In the genomic region with DNA sequence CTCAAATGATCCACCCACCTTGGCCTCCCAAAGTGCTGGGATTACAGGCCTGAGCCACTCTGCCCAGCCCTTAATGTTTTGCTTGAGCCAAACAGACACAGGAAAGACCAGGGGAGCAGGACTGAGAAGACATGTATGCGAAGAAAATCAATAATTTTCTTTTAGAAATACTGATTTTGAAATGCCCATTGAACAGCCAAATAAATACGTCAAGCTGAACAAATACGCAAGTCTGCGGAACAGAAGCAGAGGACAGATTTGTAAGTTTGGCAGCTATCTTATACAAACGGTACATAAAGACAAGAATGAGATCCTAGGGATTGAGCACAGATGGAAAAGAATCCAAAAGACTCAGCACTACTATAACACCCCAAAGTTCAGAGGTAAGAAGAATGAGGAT, we compare ENCODE assay signal across 25 cellular contexts. TPM values are rescaled to one million over a fixed set of nuclear protein-coding genes. Genes with fewer than 3 reads are reported as not detected.
A peak's percentile ranks its signal among the peaks of the same experiment; 100 is the strongest.
DNase-seq lines count a peak whose midpoint lies in the region; ATAC-seq, FAIRE-seq and TF ChIP-seq lines count a peak whose summit lies in the region.
"Had no signal": no experiment of that assay in that cellular context is flagged by ENCODE, and none has a peak within 500 bp of the region (broad histone marks: within the 10 kb centered on the region; RNA-seq: fewer than 3 reads in every experiment).

No MANE protein-coding gene starts in this region.

- TF ChIP-seq EP300 in HepG2 (IDR thresholded peaks at IDR 0.05; ENCODE audit: low read depth in 2 of 2, low read length in 2 of 2) = no peak
- no peak for TF ChIP-seq EP300 in HepG2 (CRISPR knock-in tag; IDR thresholded peaks at IDR 0.05; ENCODE audit: borderline replicate concordance)

- 83% methylated on average over 5 of the region's 5 CpGs for WGBS in HepG2 (ENCODE audit: low lambda C conversion rate)

- no peak overlapping the region for H3K9ac ChIP-seq in astrocyte (ENCODE audit: low read length)
- no peak overlapping the region for H3K9ac ChIP-seq in HepG2 (ENCODE audit: insufficient read depth, low read depth, low read length)
- H3K9ac ChIP-seq: GM23248 had no signal

- H3K27ac ChIP-seq in astrocyte (ENCODE audit: low read depth, low read length) (no peak overlapping the region), HepG2 (ENCODE audit: extremely low read length, insufficient read depth, low read length) (no peak overlapping the region)
- H3K27ac ChIP-seq: GM23248, RWPE1 had no signal

- BruUV-seq in HepG2 (replicated peaks; lab: Mats Ljungman, UMichigan) = no TSS peak

- H3K4me3 Mint-ChIP-seq in activated T-cell treated with anti-CD3 and anti-CD28 coated beads, Interleukin-2, amount 50 U/mL, for 24 hours = no peak overlapping the region
- no peak overlapping the region for H3K4me3 Mint-ChIP-seq in activated T-cell treated with anti-CD3 and anti-CD28 coated beads, Interleukin-2, amount 50 U/mL, for 72 hours
- no peak overlapping the region for H3K4me3 Mint-ChIP-seq in astrocyte (ENCODE audit: unreplicated experiment)
- H3K4me3 Mint-ChIP-seq: H9 had no signal

- no peaks in the 10 kb centered on the region for H3K4me1 ChIP-seq in astrocyte (ENCODE audit: insufficient read depth, low read length)
- H3K4me1 ChIP-seq in HepG2 (ENCODE audit: insufficient read depth, low read length) = no peaks in the 10 kb centered on the region
- H3K4me1 ChIP-seq: BE2C had no signal

- H3K9me3 ChIP-seq in astrocyte (ENCODE audit: insufficient read depth, low read depth, low read length) (no peaks in the 10 kb centered on the region), HepG2 (ENCODE audit: low read length) (no peaks in the 10 kb centered on the region)
- H3K9me3 ChIP-seq: BE2C had no signal

- FAIRE-seq in astrocyte (lab: Jason Lieb, UNC) = no peak
- FAIRE-seq in HepG2 (lab: Jason Lieb, UNC) = no peak
- FAIRE-seq: D721Med, HTR-8/SVneo had no signal

- no peaks in the 10 kb centered on the region for H3K27me3 ChIP-seq in astrocyte (ENCODE audit: insufficient read depth, low read length)
- H3K27me3 ChIP-seq in HepG2 (ENCODE audit: control insufficient read depth in 1 of 2, insufficient read depth in 2 of 2, low read length in 2 of 2) = no peaks in the 10 kb centered on the region
- H3K27me3 ChIP-seq: BE2C had no signal

- peak overlapping the region; percentile 76 for H3K27ac Mint-ChIP-seq in activated T-cell treated with anti-CD3 and anti-CD28 coated beads, Interleukin-2, amount 50 U/mL, for 24 hours
- no peak overlapping the region for H3K27ac Mint-ChIP-seq in activated T-cell treated with anti-CD3 and anti-CD28 coated beads, Interleukin-2, amount 50 U/mL, for 72 hours
- peak overlapping the region; percentile 38 for H3K27ac Mint-ChIP-seq in astrocyte (ENCODE audit: unreplicated experiment)

- peaks cover 85% of the 10 kb centered on the region for H3K36me3 Mint-ChIP-seq in activated T-cell treated with anti-CD3 and anti-CD28 coated beads, Interleukin-2, amount 50 U/mL, for 24 hours (ENCODE audit: low read depth)
- peaks cover 15 to 42% of the 10 kb centered on the region in 2 donors for H3K36me3 Mint-ChIP-seq in activated T-cell treated with anti-CD3 and anti-CD28 coated beads, Interleukin-2, amount 50 U/mL, for 72 hours (ENCODE audit: insufficient read depth in 2 of 2)
- peaks cover 19% of the 10 kb centered on the region for H3K36me3 Mint-ChIP-seq in astrocyte (ENCODE audit: low read depth, unreplicated experiment)

- no peak for DNase-seq in activated T-cell treated with anti-CD3 and anti-CD28 coated beads, Interleukin-2, amount 50 U/mL, for 24 hours
- no peak for DNase-seq in activated T-cell treated with anti-CD3 and anti-CD28 coated beads, Interleukin-2, amount 50 U/mL, for 72 hours
- DNase-seq in astrocyte (ENCODE audit: low read depth) (no peak), HepG2 (ENCODE audit: low spot score) (no peak), GF-D8 (lab: John Stamatoyannopoulos, UW) (no peak), SHP77 (lab: John Stamatoyannopoulos, UW) (no peak)
- DNase-seq: 8988T, ACHN, BE2C, GM23248, H9, KBM-7, MV-4-11, NCI-H1105, NCI-H146, NCI-H1930, NCI-H2107, NCI-H446, NCI-H524 treated with DMSO at 0.1 percent for 48 hours, SHP77 treated with DMSO at 0.1 percent for 48 hours had no signal

- no peak for TF ChIP-seq POLR2A in HepG2 (IDR thresholded peaks at IDR 0.05; ENCODE audit: insufficient read depth in 1 of 2, low read depth in 2 of 2, low read length in 2 of 2)

- TF ChIP-seq CTCF in astrocyte (IDR thresholded peaks at IDR 0.05; ENCODE audit: insufficient read depth, low read depth, low read length) = no peak
- TF ChIP-seq CTCF in HepG2 (CRISPR knock-in tag; IDR thresholded peaks at IDR 0.05) = no peak

- H3K9me3 Mint-ChIP-seq in activated T-cell treated with anti-CD3 and anti-CD28 coated beads, Interleukin-2, amount 50 U/mL, for 24 hours = no peaks in the 10 kb centered on the region
- no peaks in the 10 kb centered on the region for H3K9me3 Mint-ChIP-seq in activated T-cell treated with anti-CD3 and anti-CD28 coated beads, Interleukin-2, amount 50 U/mL, for 72 hours
- H3K9me3 Mint-ChIP-seq in astrocyte (ENCODE audit: unreplicated experiment) = no peaks in the 10 kb centered on the region
- H3K9me3 Mint-ChIP-seq: H9 had no signal

- H3K36me3 ChIP-seq in astrocyte (ENCODE audit: insufficient read depth, low read length) (peaks cover 56% of the 10 kb centered on the region), HepG2 (replicated peaks in 1 of 2; ENCODE audit: control insufficient read depth in 1 of 2, insufficient read depth in 2 of 2, low read length in 2 of 2) (peaks cover 36 to 81% of the 10 kb centered on the region in 2 experiments)

- H3K79me2 ChIP-seq in astrocyte (ENCODE audit: insufficient read depth, low read length) (peaks cover 72% of the 10 kb centered on the region), HepG2 (ENCODE audit: insufficient read depth, low read length) (peaks cover 34% of the 10 kb centered on the region)

- H3K4me1 Mint-ChIP-seq in activated T-cell treated with anti-CD3 and anti-CD28 coated beads, Interleukin-2, amount 50 U/mL, for 24 hours (ENCODE audit: low read depth) = peaks cover 5% of the 10 kb centered on the region
- no peaks in the 10 kb centered on the region for H3K4me1 Mint-ChIP-seq in activated T-cell treated with anti-CD3 and anti-CD28 coated beads, Interleukin-2, amount 50 U/mL, for 72 hours (ENCODE audit: low read depth)
- H3K4me1 Mint-ChIP-seq in astrocyte (ENCODE audit: low read depth, unreplicated experiment) = peaks cover 13% of the 10 kb centered on the region
- H3K4me1 Mint-ChIP-seq: H9 had no signal

- no peak overlapping the region for H3K4me3 ChIP-seq in astrocyte (ENCODE audit: insufficient read depth, low read depth, low read length)
- H3K4me3 ChIP-seq in HepG2 (replicated peaks in 1 of 3; ENCODE audit: insufficient read depth in 1 of 3, low read depth in 2 of 3, low read length in 3 of 3) = no peak overlapping the region
- H3K4me3 ChIP-seq: GM23248 had no signal

- no peak for ATAC-seq in activated T-cell treated with anti-CD3 and anti-CD28 coated beads, Interleukin-2, amount 50 U/mL, for 72 hours (replicated peaks in 1 of 2)
- ATAC-seq in HepG2 = peak; percentile 47
- ATAC-seq in SK-N-SH treated with all-trans-retinoic acid at 6 μM for 48 hours = no peak
- ATAC-seq: Panc1 had no signal

- no peaks in the 10 kb centered on the region for H3K27me3 Mint-ChIP-seq in activated T-cell treated with anti-CD3 and anti-CD28 coated beads, Interleukin-2, amount 50 U/mL, for 24 hours
- H3K27me3 Mint-ChIP-seq in activated T-cell treated with anti-CD3 and anti-CD28 coated beads, Interleukin-2, amount 50 U/mL, for 72 hours (ENCODE audit: low read depth) = no peaks in the 10 kb centered on the region
- H3K27me3 Mint-ChIP-seq in astrocyte (ENCODE audit: low read depth, unreplicated experiment) = no peaks in the 10 kb centered on the region

- CTCF ChIA-PET in HepG2 (lab: Yijun Ruan, JAX; ENCODE audit: low intra/inter-chr PET ratio, low total read pairs) = no interaction called here

- H4K20me1 ChIP-seq in astrocyte (ENCODE audit: insufficient read depth, low read length) (peaks cover 40% of the 10 kb centered on the region), HepG2 (ENCODE audit: insufficient read depth, low read length) (0 out of 2 replicates have a peak, but pooled peaks cover 13% of the 10 kb centered on the region)

- H2AFZ ChIP-seq in astrocyte (ENCODE audit: low read depth, low read length) (no peak overlapping the region), HepG2 (ENCODE audit: low read length) (no peak overlapping the region)
- H2AFZ ChIP-seq: GM23248 had no signal

- TF ChIP-seq RAD21 in HepG2 (CRISPR knock-in tag; IDR thresholded peaks at IDR 0.05) = no peak

- POLR2A ChIA-PET in HepG2 (lab: Yijun Ruan, JAX) = interaction anchor here (1.6 to 1.9 kb wide), 3 partner anchors 21 to 86 kb away, joined by 4 to 7 read pairs (median 6); a partner anchor contains a TSS

- intact Hi-C loops in HepG2 (cut with micrococcal nuclease; ENCODE audit: unreplicated experiment) = no loop called here

- in situ Hi-C loops in HepG2 (cut with HindIII; ENCODE audit: extremely low pct_ligation_motif_present, low pct_unique_long_range_greater_than_20kb) = no loop called here

- H3K4me2 ChIP-seq in astrocyte (ENCODE audit: low read length) (no peak overlapping the region), HepG2 (ENCODE audit: low read depth, low read length) (no peak overlapping the region)

RNA-seq across cellular contexts. Expression of a gene that starts 20.8 kb away (rescaled TPM):
- 100 to 1,000 TPM; 272 to 284 TPM for total RNA-seq in activated T-cell treated with anti-CD3 and anti-CD28 coated beads, Interleukin-2, amount 50 U/mL, for 72 hours
- 241 and 253 TPM in 2 replicates for total RNA-seq in astrocyte
- 387 and 499 TPM in 2 replicates for total RNA-seq in HepG2 (2016; rRNA removed; fragmentation: Illumina TruSeq; extraction: Trizol)
- total RNA-seq in HepG2 (2016; cell fraction: cytosol; rRNA removed; fragmentation: Illumina TruSeq; extraction: Trizol; ENCODE audit: low read depth) = 16.2 and 16.5 TPM in 2 replicates
- total RNA-seq in HepG2 (2016; cell fraction: insoluble cytoplasmic fraction; rRNA removed; fragmentation: Illumina TruSeq; extraction: Trizol) = 367 and 489 TPM in 2 replicates
- total RNA-seq in HepG2 (2016; cell fraction: membrane; rRNA removed; fragmentation: Illumina TruSeq; extraction: Trizol) = 49.3 and 53.4 TPM in 2 replicates
- 418 and 502 TPM in 2 replicates for total RNA-seq in HepG2 (2016; cell fraction: nucleus; rRNA removed; fragmentation: Illumina TruSeq; extraction: Trizol)
- polyA plus RNA-seq in HepG2 (2011; rRNA removed) = 677 and 750 TPM in 2 replicates
- 115 and 183 TPM in 2 replicates for polyA plus RNA-seq in HepG2 (2011; cell fraction: cytosol; rRNA removed)
- 1,965 and 2,535 TPM in 2 replicates for polyA plus RNA-seq in HepG2 (2011; cell fraction: nucleus; rRNA removed)
- 375 and 468 TPM in 2 replicates for polyA plus RNA-seq in HepG2 (2012)
- 9.7 and 15.8 TPM in 2 replicates for polyA plus RNA-seq in HepG2 (2016; cell fraction: cytosol; fragmentation: Illumina TruSeq; extraction: Trizol; ENCODE audit: low read depth)
- 424 and 448 TPM in 2 replicates for polyA plus RNA-seq in HepG2 (2016; cell fraction: insoluble cytoplasmic fraction; fragmentation: Illumina TruSeq; extraction: Trizol; ENCODE audit: low read depth)
- polyA plus RNA-seq in HepG2 (2016; cell fraction: membrane; fragmentation: Illumina TruSeq; extraction: Trizol; ENCODE audit: low read depth) = 27.7 and 44.3 TPM in 2 replicates
- 790 and 818 TPM in 2 replicates for polyA plus RNA-seq in HepG2 (2016; cell fraction: nucleus; fragmentation: Illumina TruSeq; extraction: Trizol; ENCODE audit: insufficient read depth, low read depth)
- 198 and 376 TPM in 2 replicates for polyA minus RNA-seq in HepG2 (2011; rRNA and poly(A)+ RNA removed; ENCODE audit: low replicate concordance)
- 123 TPM in 2 replicates for polyA minus RNA-seq in HepG2 (2011; cell fraction: cytosol; rRNA and poly(A)+ RNA removed)
- 1,412 and 1,821 TPM in 2 replicates for polyA minus RNA-seq in HepG2 (2011; cell fraction: nucleus; rRNA and poly(A)+ RNA removed)

RNA-seq across cellular contexts. Expression of a gene that starts 39.3 kb away (rescaled TPM):
- 10 to 100 TPM; 24.0 to 25.6 TPM for total RNA-seq in activated T-cell treated with anti-CD3 and anti-CD28 coated beads, Interleukin-2, amount 50 U/mL, for 72 hours
- total RNA-seq in astrocyte = 46.0 and 48.3 TPM in 2 replicates
- 34.9 and 41.8 TPM in 2 replicates for total RNA-seq in HepG2 (2016; rRNA removed; fragmentation: Illumina TruSeq; extraction: Trizol)
- 13.9 and 15.1 TPM in 2 replicates for total RNA-seq in HepG2 (2016; cell fraction: cytosol; rRNA removed; fragmentation: Illumina TruSeq; extraction: Trizol; ENCODE audit: low read depth)
- total RNA-seq in HepG2 (2016; cell fraction: insoluble cytoplasmic fraction; rRNA removed; fragmentation: Illumina TruSeq; extraction: Trizol) = 36.3 and 46.6 TPM in 2 replicates
- 27.0 and 28.4 TPM in 2 replicates for total RNA-seq in HepG2 (2016; cell fraction: membrane; rRNA removed; fragmentation: Illumina TruSeq; extraction: Trizol)
- total RNA-seq in HepG2 (2016; cell fraction: nucleus; rRNA removed; fragmentation: Illumina TruSeq; extraction: Trizol) = 17.9 and 20.6 TPM in 2 replicates
- polyA plus RNA-seq in HepG2 (2011; rRNA removed) = 4.2 and 4.6 TPM in 2 replicates
- 2.2 and 4.2 TPM in 2 replicates for polyA plus RNA-seq in HepG2 (2011; cell fraction: cytosol; rRNA removed)
- polyA plus RNA-seq in HepG2 (2011; cell fraction: nucleus; rRNA removed) = 2.8 and 3.0 TPM in 2 replicates
- 15.3 and 22.1 TPM in 2 replicates for polyA plus RNA-seq in HepG2 (2012)
- polyA plus RNA-seq in HepG2 (2016; cell fraction: cytosol; fragmentation: Illumina TruSeq; extraction: Trizol; ENCODE audit: low read depth) = 3.0 and 3.1 TPM in 2 replicates
- polyA plus RNA-seq in HepG2 (2016; cell fraction: insoluble cytoplasmic fraction; fragmentation: Illumina TruSeq; extraction: Trizol; ENCODE audit: low read depth) = 36.5 and 43.5 TPM in 2 replicates
- polyA plus RNA-seq in HepG2 (2016; cell fraction: membrane; fragmentation: Illumina TruSeq; extraction: Trizol; ENCODE audit: low read depth) = 6.5 and 8.6 TPM in 2 replicates
- 16.1 and 16.4 TPM in 2 replicates for polyA plus RNA-seq in HepG2 (2016; cell fraction: nucleus; fragmentation: Illumina TruSeq; extraction: Trizol; ENCODE audit: insufficient read depth, low read depth)
- 2.2 and 8.1 TPM in 2 replicates for polyA minus RNA-seq in HepG2 (2011; rRNA and poly(A)+ RNA removed; ENCODE audit: low replicate concordance)
- 6.9 and 8.3 TPM in 2 replicates for polyA minus RNA-seq in HepG2 (2011; cell fraction: cytosol; rRNA and poly(A)+ RNA removed)
- 25.2 and 29.4 TPM in 2 replicates for polyA minus RNA-seq in HepG2 (2011; cell fraction: nucleus; rRNA and poly(A)+ RNA removed)
